15 cellular contexts compared by ENCODE assay signal in genomic region chr20:9035129-9035528, GRCh38. TPM values are rescaled to one million over a fixed set of nuclear protein-coding genes. Genes with fewer than 3 reads are reported as not detected.
DNase-seq lines count a peak whose midpoint lies in the region; ATAC-seq and TF ChIP-seq lines count a peak whose summit lies in the region.
"Had no signal": no experiment of that assay in that cellular context is flagged by ENCODE, and none has a peak within 500 bp of the region (broad histone marks: within the 10 kb centered on the region; RNA-seq: fewer than 3 reads in every experiment).

No MANE protein-coding gene starts in this region.

- no peaks in the 10 kb centered on the region for H3K79me2 ChIP-seq in PC-9 (ENCODE audit: low read depth)

- no TSS peak for BruUV-seq in PC-9 (replicated peaks; lab: Mats Ljungman, UMichigan)

- peaks cover 10% of the 10 kb centered on the region; the same call in 1 of the 2 replicates for H3K4me1 ChIP-seq in PC-9 (replicated peaks; ENCODE audit: insufficient read depth)
- H3K4me1 ChIP-seq in tibial artery = peaks cover 0 to 35% (median 8%) of the 10 kb centered on the region in 4 donors
- H3K4me1 ChIP-seq: esophagus squamous epithelium, testis had no signal

- H3K9me3 ChIP-seq in PC-9 (ENCODE audit: insufficient read depth, low read depth) (no peaks in the 10 kb centered on the region), tibial artery (no peaks in the 10 kb centered on the region)
- H3K9me3 ChIP-seq: esophagus squamous epithelium, testis had no signal

- CTCF ChIA-PET in PC-9 (lab: Charles Lee) = no interaction called here

- DNase-seq in NCI-H2171 treated with DMSO at 0.1 percent for 48 hours (lab: John Stamatoyannopoulos, UW) = peak; percentile 29
- no peak for DNase-seq in NCI-H2171 (lab: John Stamatoyannopoulos, UW)
- peak; percentile 53 to 74 for DNase-seq in PC-9
- peak; percentile 92 for DNase-seq in fibroblast of gingiva (ENCODE audit: low read depth)
- DNase-seq in tibial artery = peak; percentile 41 to 80
- no peak for DNase-seq in NOMO-1 treated with DMSO at 0.1 percent for 48 hours (lab: John Stamatoyannopoulos, UW; ENCODE audit: unreplicated experiment)
- no peak for DNase-seq in NCI-H187 treated with DMSO at 0.1 percent for 48 hours (lab: John Stamatoyannopoulos, UW)
- DNase-seq: esophagus squamous epithelium; NCI-H1105 treated with DMSO at 0.1 percent for 48 hours; occipital lobe; stimulated activated CD4-positive, alpha-beta T cell treated with anti-CD3 and anti-CD28 coated beads, Interleukin-4, amount 100 ng/mL, for 1 hour; testis had no signal

- POLR2A ChIA-PET in PC-9 (lab: Charles Lee; ENCODE audit: unreplicated experiment) = no interaction called here

- H3K27ac ChIP-seq in PC-9 (no peak overlapping the region), tibial artery (no peak overlapping the region)
- H3K27ac ChIP-seq: cardiac muscle cell, esophagus squamous epithelium, testis had no signal

- intact Hi-C loops in PC-9 (cut with micrococcal nuclease; ENCODE audit: unreplicated experiment) = no loop called here
- intact Hi-C loops in tibial artery (cut with DNase I; ENCODE audit: low total_unique reads) = no loop called here

- H3K36me3 ChIP-seq in PC-9 (ENCODE audit: low read depth) (no peaks in the 10 kb centered on the region), tibial artery (no peaks in the 10 kb centered on the region)
- H3K36me3 ChIP-seq: cardiac muscle cell, esophagus squamous epithelium had no signal

- H3F3A ChIP-seq in PC-9 (ENCODE audit: insufficient read depth, low read depth) = peaks cover 9% of the 10 kb centered on the region; the same call in 1 of the 2 replicates

- no peaks in the 10 kb centered on the region for H4K20me1 ChIP-seq in PC-9 (ENCODE audit: insufficient read depth)

- H3K9me2 ChIP-seq in PC-9 (ENCODE audit: insufficient read depth) = no peaks in the 10 kb centered on the region

- H3K4me3 ChIP-seq in PC-9 = no peak overlapping the region
- H3K4me3 ChIP-seq in tibial artery = no peak overlapping the region
- H3K4me3 ChIP-seq: cardiac muscle cell, esophagus squamous epithelium, testis had no signal

- no peak overlapping the region for H3K4me2 ChIP-seq in PC-9

- no peaks in the 10 kb centered on the region for H3K27me3 ChIP-seq in PC-9 (ENCODE audit: insufficient read depth, low read depth)
- H3K27me3 ChIP-seq in tibial artery = no peaks in the 10 kb centered on the region
- H3K27me3 ChIP-seq: cardiac muscle cell, esophagus squamous epithelium, testis had no signal

- ATAC-seq in HG03108 (IDR thresholded peaks at IDR 0.05; ENCODE audit: unreplicated experiment) = no peak
- ATAC-seq: left lobe of liver had no signal

- TF ChIP-seq CTCF in PC-9 (conservative IDR thresholded peaks at IDR 0.05) = no peak
- TF ChIP-seq CTCF in tibial artery (IDR thresholded peaks at IDR 0.05) = no peak

- no peak overlapping the region for H2AFZ ChIP-seq in PC-9

RNA-seq across cellular contexts. Expression of gene PLCB4, which starts 33.8 kb away (rescaled TPM):
- 14.9 and 18.6 TPM in 2 replicates for total RNA-seq in PC-9 (2021)

Comparison
In these comparisons a context has a peak if more than half of its experiments do, and no peak if none do; other contexts are left out.
1. DNase-seq: peak in NCI-H2171 treated with DMSO at 0.1 percent for 48 hours (single experiment), PC-9 (2 of 2), fibroblast of gingiva (single experiment) and tibial artery (2 of 2); none in NCI-H2171 (single experiment), NOMO-1 treated with DMSO at 0.1 percent for 48 hours (single experiment) and NCI-H187 treated with DMSO at 0.1 percent for 48 hours (single experiment).